ENCODE assay signal across 1 cellular context in the genomic region with DNA sequence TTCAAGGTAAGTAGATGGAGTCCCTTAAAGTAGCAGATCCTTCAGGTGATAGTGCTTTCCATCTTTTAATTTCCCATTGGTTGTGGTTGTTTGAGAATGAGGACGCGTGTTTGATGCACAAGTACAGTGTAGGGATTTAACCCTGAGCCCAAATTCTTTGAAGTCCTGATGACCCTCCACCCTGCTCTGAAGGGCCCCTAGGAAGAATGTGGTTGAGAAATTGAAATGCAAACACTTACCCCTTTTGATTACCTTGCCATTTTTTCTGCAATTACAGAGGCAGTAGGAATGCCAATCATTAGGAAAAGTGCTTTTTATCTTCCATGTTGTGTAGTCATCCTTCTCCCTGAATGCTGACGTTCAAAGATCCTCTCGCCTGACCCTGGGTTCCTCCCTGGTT.
TF ChIP-seq lines count a peak whose summit lies in the region.

No MANE protein-coding gene starts in this region.

TF ChIP-seq in K562, 482 proteins besides CTCF, POLR2A, EP300 and RAD21 (continued from another document):
- TF ChIP-seq, protein P1, sequence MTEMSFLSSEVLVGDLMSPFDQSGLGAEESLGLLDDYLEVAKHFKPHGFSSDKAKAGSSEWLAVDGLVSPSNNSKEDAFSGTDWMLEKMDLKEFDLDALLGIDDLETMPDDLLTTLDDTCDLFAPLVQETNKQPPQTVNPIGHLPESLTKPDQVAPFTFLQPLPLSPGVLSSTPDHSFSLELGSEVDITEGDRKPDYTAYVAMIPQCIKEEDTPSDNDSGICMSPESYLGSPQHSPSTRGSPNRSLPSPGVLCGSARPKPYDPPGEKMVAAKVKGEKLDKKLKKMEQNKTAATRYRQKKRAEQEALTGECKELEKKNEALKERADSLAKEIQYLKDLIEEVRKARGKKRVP (CRISPR knock-in tag; IDR thresholded peaks at IDR 0.05) = no peak
- TF ChIP-seq PHB (CRISPR knock-in tag; IDR thresholded peaks at IDR 0.05) (no peak), SMARCA5 (IDR thresholded peaks at IDR 0.05) (no peak), CREM (IDR thresholded peaks at IDR 0.05; ENCODE audit: low read depth) (no peak), SAP30 (IDR thresholded peaks at IDR 0.05; ENCODE audit: borderline replicate concordance, insufficient read depth, low read depth, low read length, poor library complexity, severe bottlenecking) (no peak)
- TF ChIP-seq, protein P2, sequence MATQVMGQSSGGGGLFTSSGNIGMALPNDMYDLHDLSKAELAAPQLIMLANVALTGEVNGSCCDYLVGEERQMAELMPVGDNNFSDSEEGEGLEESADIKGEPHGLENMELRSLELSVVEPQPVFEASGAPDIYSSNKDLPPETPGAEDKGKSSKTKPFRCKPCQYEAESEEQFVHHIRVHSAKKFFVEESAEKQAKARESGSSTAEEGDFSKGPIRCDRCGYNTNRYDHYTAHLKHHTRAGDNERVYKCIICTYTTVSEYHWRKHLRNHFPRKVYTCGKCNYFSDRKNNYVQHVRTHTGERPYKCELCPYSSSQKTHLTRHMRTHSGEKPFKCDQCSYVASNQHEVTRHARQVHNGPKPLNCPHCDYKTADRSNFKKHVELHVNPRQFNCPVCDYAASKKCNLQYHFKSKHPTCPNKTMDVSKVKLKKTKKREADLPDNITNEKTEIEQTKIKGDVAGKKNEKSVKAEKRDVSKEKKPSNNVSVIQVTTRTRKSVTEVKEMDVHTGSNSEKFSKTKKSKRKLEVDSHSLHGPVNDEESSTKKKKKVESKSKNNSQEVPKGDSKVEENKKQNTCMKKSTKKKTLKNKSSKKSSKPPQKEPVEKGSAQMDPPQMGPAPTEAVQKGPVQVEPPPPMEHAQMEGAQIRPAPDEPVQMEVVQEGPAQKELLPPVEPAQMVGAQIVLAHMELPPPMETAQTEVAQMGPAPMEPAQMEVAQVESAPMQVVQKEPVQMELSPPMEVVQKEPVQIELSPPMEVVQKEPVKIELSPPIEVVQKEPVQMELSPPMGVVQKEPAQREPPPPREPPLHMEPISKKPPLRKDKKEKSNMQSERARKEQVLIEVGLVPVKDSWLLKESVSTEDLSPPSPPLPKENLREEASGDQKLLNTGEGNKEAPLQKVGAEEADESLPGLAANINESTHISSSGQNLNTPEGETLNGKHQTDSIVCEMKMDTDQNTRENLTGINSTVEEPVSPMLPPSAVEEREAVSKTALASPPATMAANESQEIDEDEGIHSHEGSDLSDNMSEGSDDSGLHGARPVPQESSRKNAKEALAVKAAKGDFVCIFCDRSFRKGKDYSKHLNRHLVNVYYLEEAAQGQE (CRISPR knock-in tag; IDR thresholded peaks at IDR 0.05; ENCODE audit: low read depth) = no peak
